1 cellular context compared by ENCODE assay signal in the genomic region with DNA sequence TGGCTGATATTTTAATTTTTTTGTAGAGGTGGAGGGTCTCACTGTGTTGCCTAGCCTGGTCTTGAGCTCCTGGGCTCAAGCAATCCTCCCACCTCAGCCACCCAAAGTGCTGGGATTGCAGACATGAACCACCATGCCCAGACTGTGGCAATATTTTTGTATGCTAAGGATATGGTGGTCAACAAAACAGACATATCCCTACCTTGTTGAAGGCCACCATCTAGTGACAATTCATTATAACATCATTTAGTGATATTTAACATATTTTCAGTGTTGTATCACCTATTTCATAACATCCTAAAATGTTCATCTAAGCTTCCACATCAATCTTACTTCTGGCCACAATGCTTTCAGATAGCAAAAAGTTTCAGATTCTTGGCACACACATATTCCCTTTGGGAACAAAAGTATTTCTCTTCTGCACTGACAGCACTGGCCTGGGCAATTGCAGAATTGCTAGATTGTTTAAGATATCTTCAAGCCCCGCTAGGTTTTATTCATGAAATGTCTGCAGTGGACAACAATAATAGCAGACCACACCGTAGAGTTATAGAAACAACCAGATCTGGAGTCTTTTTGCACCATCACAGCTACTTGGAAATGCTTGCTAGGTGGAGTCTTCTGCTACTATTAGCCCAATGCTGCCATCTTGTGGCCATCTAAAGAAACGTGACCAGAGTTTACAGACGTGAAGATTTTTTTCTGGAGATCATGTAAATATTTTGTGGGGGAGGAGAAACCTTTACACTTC.
TF ChIP-seq lines count a peak whose summit lies in the region.

No MANE protein-coding gene starts in this region.

TF ChIP-seq in endothelial cell of umbilical vein, 7 proteins besides CTCF, POLR2A, EP300 and RAD21 (continued from another document):
- TF ChIP-seq MYC (IDR thresholded peaks at IDR 0.05; ENCODE audit: low read depth, low read length) (no peak), POLR2AphosphoS5 (IDR thresholded peaks at IDR 0.05; ENCODE audit: insufficient read depth, low read depth, low read length) (no peak), JUN (IDR thresholded peaks at IDR 0.05; ENCODE audit: borderline replicate concordance, insufficient read depth, insufficient read length, low read depth) (no peak), FOS (IDR thresholded peaks at IDR 0.05; ENCODE audit: borderline replicate concordance, insufficient read depth, low read length) (no peak)
- TF ChIP-seq, protein P1, sequence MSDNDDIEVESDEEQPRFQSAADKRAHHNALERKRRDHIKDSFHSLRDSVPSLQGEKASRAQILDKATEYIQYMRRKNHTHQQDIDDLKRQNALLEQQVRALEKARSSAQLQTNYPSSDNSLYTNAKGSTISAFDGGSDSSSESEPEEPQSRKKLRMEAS (IDR thresholded peaks at IDR 0.05; ENCODE audit: insufficient read depth, insufficient read length) = no peak
